In genomic region chr14:83164016-83164415, GRCh38 we compare ENCODE assay signal across 19 cellular contexts.
A peak's percentile ranks its signal among the peaks of the same experiment; 100 is the strongest.
DNase-seq lines count a peak whose midpoint lies in the region; FAIRE-seq and TF ChIP-seq lines count a peak whose summit lies in the region.
"Had no signal": no experiment of that assay in that cellular context is flagged by ENCODE, and none has a peak within 500 bp of the region (broad histone marks: within the 10 kb centered on the region; RNA-seq: fewer than 3 reads in every experiment).

No MANE protein-coding gene starts in this region.

- H3K27ac Mint-ChIP-seq in astrocyte (ENCODE audit: unreplicated experiment): no peak overlapping the region
- H3K27ac Mint-ChIP-seq in activated CD4-positive, alpha-beta T cell treated with anti-CD3 and anti-CD28 coated beads, Interleukin-2, amount 10 ng/mL, durations not matched to agents 24 days and 14 days: no peak overlapping the region
- H3K27ac Mint-ChIP-seq: activated B cell treated with CpG ODN at 0.5 μM for 24 hours; stimulated activated naive B cell treated with anti-CD40 and anti-IgM and Interleukin-4, amounts not matched to agents 10 μg/mL and 1 μg/mL and 100 μg/mL, for 72 hours had no signal

- no peaks in the 10 kb centered on the region for H3K36me3 Mint-ChIP-seq in astrocyte (ENCODE audit: low read depth, unreplicated experiment)
- H3K36me3 Mint-ChIP-seq in activated CD4-positive, alpha-beta T cell treated with anti-CD3 and anti-CD28 coated beads, Interleukin-2, amount 10 ng/mL, durations not matched to agents 24 days and 14 days (ENCODE audit: low read depth): no peaks in the 10 kb centered on the region
- H3K36me3 Mint-ChIP-seq: stimulated activated naive B cell treated with anti-CD40 and anti-IgM and Interleukin-4, amounts not matched to agents 10 μg/mL and 1 μg/mL and 100 μg/mL, for 72 hours had no signal

- TF ChIP-seq CTCF in astrocyte (IDR thresholded peaks at IDR 0.05; ENCODE audit: insufficient read depth, low read depth, low read length) (no peak), thyroid gland (IDR thresholded peaks at IDR 0.05) (no peak)

- no peak for FAIRE-seq in astrocyte (lab: Jason Lieb, UNC)
- FAIRE-seq: GM18507, kidney had no signal

- H3K27me3 ChIP-seq in astrocyte (ENCODE audit: insufficient read depth, low read length): no peaks in the 10 kb centered on the region
- H3K27me3 ChIP-seq in thyroid gland: no peaks in the 10 kb centered on the region
- H3K27me3 ChIP-seq: BLaER1, gastrocnemius medialis, vagina had no signal

- H3K4me1 ChIP-seq in astrocyte (ENCODE audit: insufficient read depth, low read length): peaks cover 9% of the 10 kb centered on the region
- H3K4me1 ChIP-seq in thyroid gland: no peaks in the 10 kb centered on the region
- H3K4me1 ChIP-seq: BLaER1, gastrocnemius medialis, vagina had no signal

- no peak for TF ChIP-seq POLR2A in thyroid gland (IDR thresholded peaks at IDR 0.05)

- intact Hi-C loops in activated CD4-positive, alpha-beta T cell treated with anti-CD3 and anti-CD28 coated beads, Interleukin-2, amount 10 ng/mL, durations not matched to agents 24 days and 14 days (cut with micrococcal nuclease): no loop called here
- intact Hi-C loops in thyroid gland (cut with DNase I): no loop called here

- H3K9me3 ChIP-seq in astrocyte (ENCODE audit: insufficient read depth, low read depth, low read length) (no peaks in the 10 kb centered on the region), thyroid gland (no peaks in the 10 kb centered on the region)
- H3K9me3 ChIP-seq: BLaER1, gastrocnemius medialis, vagina had no signal

- H3K4me1 Mint-ChIP-seq in astrocyte (ENCODE audit: low read depth, unreplicated experiment): peaks cover 17% of the 10 kb centered on the region
- no peaks in the 10 kb centered on the region for H3K4me1 Mint-ChIP-seq in activated CD4-positive, alpha-beta T cell treated with anti-CD3 and anti-CD28 coated beads, Interleukin-2, amount 10 ng/mL, durations not matched to agents 24 days and 14 days
- H3K4me1 Mint-ChIP-seq: activated B cell treated with CpG ODN at 0.5 μM for 24 hours; stimulated activated naive B cell treated with anti-CD40 and anti-IgM and Interleukin-4, amounts not matched to agents 10 μg/mL and 1 μg/mL and 100 μg/mL, for 72 hours had no signal

- H2AFZ ChIP-seq in astrocyte (ENCODE audit: low read depth, low read length): no peak overlapping the region

- no peaks in the 10 kb centered on the region for H3K27me3 Mint-ChIP-seq in astrocyte (ENCODE audit: low read depth, unreplicated experiment)
- no peaks in the 10 kb centered on the region for H3K27me3 Mint-ChIP-seq in activated CD4-positive, alpha-beta T cell treated with anti-CD3 and anti-CD28 coated beads, Interleukin-2, amount 10 ng/mL, durations not matched to agents 24 days and 14 days
- H3K27me3 Mint-ChIP-seq: activated B cell treated with CpG ODN at 0.5 μM for 24 hours; stimulated activated naive B cell treated with anti-CD40 and anti-IgM and Interleukin-4, amounts not matched to agents 10 μg/mL and 1 μg/mL and 100 μg/mL, for 72 hours had no signal

- no peaks in the 10 kb centered on the region for H3K9me3 Mint-ChIP-seq in astrocyte (ENCODE audit: unreplicated experiment)
- H3K9me3 Mint-ChIP-seq in activated CD4-positive, alpha-beta T cell treated with anti-CD3 and anti-CD28 coated beads, Interleukin-2, amount 10 ng/mL, durations not matched to agents 24 days and 14 days: peaks cover 8% of the 10 kb centered on the region

- H3K79me2 ChIP-seq in astrocyte (ENCODE audit: insufficient read depth, low read length): no peaks in the 10 kb centered on the region

- H3K4me2 ChIP-seq in astrocyte (ENCODE audit: low read length): no peak overlapping the region
- H3K4me2 ChIP-seq: BLaER1 had no signal

- H3K27ac ChIP-seq in astrocyte (ENCODE audit: low read depth, low read length) (no peak overlapping the region), thyroid gland (no peak overlapping the region)
- H3K27ac ChIP-seq: BLaER1, gastrocnemius medialis, vagina had no signal

- H3K4me3 ChIP-seq in astrocyte (ENCODE audit: insufficient read depth, low read depth, low read length) (no peak overlapping the region), thyroid gland (replicated peaks in 1 of 3) (no peak overlapping the region)
- H3K4me3 ChIP-seq: BLaER1, gastrocnemius medialis, vagina had no signal

- H3K4me3 Mint-ChIP-seq in astrocyte (ENCODE audit: unreplicated experiment): no peak overlapping the region
- no peak overlapping the region for H3K4me3 Mint-ChIP-seq in activated CD4-positive, alpha-beta T cell treated with anti-CD3 and anti-CD28 coated beads, Interleukin-2, amount 10 ng/mL, durations not matched to agents 24 days and 14 days
- H3K4me3 Mint-ChIP-seq: activated B cell treated with CpG ODN at 0.5 μM for 24 hours; stimulated activated naive B cell treated with anti-CD40 and anti-IgM and Interleukin-4, amounts not matched to agents 10 μg/mL and 1 μg/mL and 100 μg/mL, for 72 hours had no signal

- DNase-seq in AG08396 (ENCODE audit: low spot score) (peak; percentile 25), HPDE6-E6E7 (ENCODE audit: extremely low spot score) (peak; percentile 29), astrocyte (ENCODE audit: low read depth) (peak; percentile 43), glomerular visceral epithelial cell (ENCODE audit: extremely low spot score) (peak; percentile 82), CD1c-positive myeloid dendritic cell (ENCODE audit: extremely low spot score) (no peak), NCI-H2029 treated with DMSO at 0.1 percent for 48 hours (lab: John Stamatoyannopoulos, UW) (no peak), thyroid gland (no peak)
- DNase-seq in activated CD4-positive, alpha-beta T cell treated with anti-CD3 and anti-CD28 coated beads, Interleukin-2, amount 10 ng/mL, durations not matched to agents 24 days and 14 days: no peak
- DNase-seq: activated B cell treated with CpG ODN at 0.5 μM for 24 hours; activated CD8-positive, alpha-beta memory T cell treated with anti-CD3 and anti-CD28 coated beads, Interleukin-2, amount 50 U/mL, for 48 hours; activated naive CD4-positive, alpha-beta T cell treated with anti-CD3 and anti-CD28 coated beads, Interleukin-2, amount 50 U/mL, for 16 hours; gastrocnemius medialis; kidney; MM.1S; stimulated activated CD4-positive, alpha-beta T cell treated with anti-CD3 and anti-CD28 coated beads, Interleukin-4, amount 100 ng/mL, for 4 hours; stimulated activated naive B cell treated with anti-CD40 and anti-IgM and Interleukin-4, amounts not matched to agents 10 μg/mL and 1 μg/mL and 100 μg/mL, for 72 hours had no signal

- no peak overlapping the region for H3K9ac ChIP-seq in astrocyte (ENCODE audit: low read length)
- H3K9ac ChIP-seq: BLaER1 had no signal

- H3K36me3 ChIP-seq in astrocyte (ENCODE audit: insufficient read depth, low read length) (no peaks in the 10 kb centered on the region), thyroid gland (no peaks in the 10 kb centered on the region)
- H3K36me3 ChIP-seq: BLaER1, gastrocnemius medialis, vagina had no signal

- H4K20me1 ChIP-seq in astrocyte (ENCODE audit: insufficient read depth, low read length): no peaks in the 10 kb centered on the region
- H4K20me1 ChIP-seq: BLaER1 had no signal

- 73 to 83% methylated on average over 6 of the region's 6 CpGs for WGBS in thyroid gland, 2 donors

Comparison
In these comparisons a context has a peak if more than half of its experiments do, and no peak if none do; other contexts are left out.
1. DNase-seq: peak in AG08396 (single experiment), HPDE6-E6E7 (single experiment), astrocyte (single experiment) and glomerular visceral epithelial cell (single experiment); none in activated CD4-positive, alpha-beta T cell treated with anti-CD3 and anti-CD28 coated beads, Interleukin-2, amount 10 ng/mL, durations not matched to agents 24 days and 14 days (single experiment), CD1c-positive myeloid dendritic cell (single experiment), NCI-H2029 treated with DMSO at 0.1 percent for 48 hours (single experiment) and thyroid gland (0 of 2).